Comparison of ENCODE assay signal across 1 cellular context in the genomic region with DNA sequence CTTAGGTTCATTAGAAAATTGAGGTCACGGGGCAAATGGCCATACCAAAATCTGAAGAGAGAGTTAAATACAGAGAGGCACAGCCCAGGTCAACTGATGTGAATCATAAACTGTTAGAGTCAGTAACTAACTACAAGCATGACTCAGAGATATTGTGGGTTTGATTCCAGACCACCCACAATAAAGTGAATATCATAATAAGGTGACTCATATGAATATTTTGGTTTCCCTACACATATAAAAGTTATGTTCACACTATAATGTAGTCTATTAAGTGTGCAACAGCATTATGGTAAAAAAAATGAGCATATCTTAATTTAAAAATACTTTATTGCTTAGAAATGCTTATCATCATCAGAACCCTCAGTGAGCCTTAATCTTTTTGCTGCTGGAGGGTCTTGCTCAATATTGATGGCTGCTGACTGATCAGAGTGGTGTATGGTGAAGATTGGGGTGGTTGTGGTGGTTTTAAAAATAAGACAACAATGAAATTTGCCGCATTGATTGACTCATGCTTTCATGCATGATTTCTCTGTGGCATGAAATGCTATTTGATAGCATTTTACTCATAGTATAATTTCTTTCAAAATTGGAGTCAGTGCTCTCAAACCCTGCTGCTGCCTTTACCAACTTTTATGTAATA.
TF ChIP-seq lines count a peak whose summit lies in the region.

No MANE protein-coding gene starts in this region.

TF ChIP-seq in GM12878, 131 proteins besides CTCF, POLR2A, EP300 and RAD21:
- TF ChIP-seq, protein P1, sequence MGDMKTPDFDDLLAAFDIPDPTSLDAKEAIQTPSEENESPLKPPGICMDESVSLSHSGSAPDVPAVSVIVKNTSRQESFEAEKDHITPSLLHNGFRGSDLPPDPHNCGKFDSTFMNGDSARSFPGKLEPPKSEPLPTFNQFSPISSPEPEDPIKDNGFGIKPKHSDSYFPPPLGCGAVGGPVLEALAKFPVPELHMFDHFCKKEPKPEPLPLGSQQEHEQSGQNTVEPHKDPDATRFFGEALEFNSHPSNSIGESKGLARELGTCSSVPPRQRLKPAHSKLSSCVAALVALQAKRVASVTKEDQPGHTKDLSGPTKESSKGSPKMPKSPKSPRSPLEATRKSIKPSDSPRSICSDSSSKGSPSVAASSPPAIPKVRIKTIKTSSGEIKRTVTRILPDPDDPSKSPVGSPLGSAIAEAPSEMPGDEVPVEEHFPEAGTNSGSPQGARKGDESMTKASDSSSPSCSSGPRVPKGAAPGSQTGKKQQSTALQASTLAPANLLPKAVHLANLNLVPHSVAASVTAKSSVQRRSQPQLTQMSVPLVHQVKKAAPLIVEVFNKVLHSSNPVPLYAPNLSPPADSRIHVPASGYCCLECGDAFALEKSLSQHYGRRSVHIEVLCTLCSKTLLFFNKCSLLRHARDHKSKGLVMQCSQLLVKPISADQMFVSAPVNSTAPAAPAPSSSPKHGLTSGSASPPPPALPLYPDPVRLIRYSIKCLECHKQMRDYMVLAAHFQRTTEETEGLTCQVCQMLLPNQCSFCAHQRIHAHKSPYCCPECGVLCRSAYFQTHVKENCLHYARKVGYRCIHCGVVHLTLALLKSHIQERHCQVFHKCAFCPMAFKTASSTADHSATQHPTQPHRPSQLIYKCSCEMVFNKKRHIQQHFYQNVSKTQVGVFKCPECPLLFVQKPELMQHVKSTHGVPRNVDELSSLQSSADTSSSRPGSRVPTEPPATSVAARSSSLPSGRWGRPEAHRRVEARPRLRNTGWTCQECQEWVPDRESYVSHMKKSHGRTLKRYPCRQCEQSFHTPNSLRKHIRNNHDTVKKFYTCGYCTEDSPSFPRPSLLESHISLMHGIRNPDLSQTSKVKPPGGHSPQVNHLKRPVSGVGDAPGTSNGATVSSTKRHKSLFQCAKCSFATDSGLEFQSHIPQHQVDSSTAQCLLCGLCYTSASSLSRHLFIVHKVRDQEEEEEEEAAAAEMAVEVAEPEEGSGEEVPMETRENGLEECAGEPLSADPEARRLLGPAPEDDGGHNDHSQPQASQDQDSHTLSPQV (IDR thresholded peaks at IDR 0.05), result no peak
- TF ChIP-seq IRF5 (IDR thresholded peaks at IDR 0.05; ENCODE audit: borderline replicate concordance) (no peak), ZZZ3 (IDR thresholded peaks at IDR 0.05; ENCODE audit: control insufficient read depth, insufficient read length, low read depth) (no peak), RFX5 (IDR thresholded peaks at IDR 0.05; ENCODE audit: low read depth, low read length) (no peak), IKZF2 (IDR thresholded peaks at IDR 0.05) (no peak), USF2 (IDR thresholded peaks at IDR 0.05; ENCODE audit: borderline replicate concordance, low read depth, low read length) (no peak), ESRRA (IDR thresholded peaks at IDR 0.05; ENCODE audit: low read length) (no peak), NFYA (IDR thresholded peaks at IDR 0.05; ENCODE audit: borderline replicate concordance, low read depth, low read length) (no peak), RBBP5 (conservative IDR thresholded peaks at IDR 0.05) (no peak), SRF (IDR thresholded peaks at IDR 0.05; ENCODE audit: low read depth in 2 of 2, low read length in 2 of 2) (no peak), RCOR1 (conservative IDR thresholded peaks at IDR 0.05; ENCODE audit: low read depth, low read length) (no peak), HDGF (IDR thresholded peaks at IDR 0.05) (no peak), RUNX3 (IDR thresholded peaks at IDR 0.05; ENCODE audit: low read length) (no peak)
- TF ChIP-seq, protein P2, sequence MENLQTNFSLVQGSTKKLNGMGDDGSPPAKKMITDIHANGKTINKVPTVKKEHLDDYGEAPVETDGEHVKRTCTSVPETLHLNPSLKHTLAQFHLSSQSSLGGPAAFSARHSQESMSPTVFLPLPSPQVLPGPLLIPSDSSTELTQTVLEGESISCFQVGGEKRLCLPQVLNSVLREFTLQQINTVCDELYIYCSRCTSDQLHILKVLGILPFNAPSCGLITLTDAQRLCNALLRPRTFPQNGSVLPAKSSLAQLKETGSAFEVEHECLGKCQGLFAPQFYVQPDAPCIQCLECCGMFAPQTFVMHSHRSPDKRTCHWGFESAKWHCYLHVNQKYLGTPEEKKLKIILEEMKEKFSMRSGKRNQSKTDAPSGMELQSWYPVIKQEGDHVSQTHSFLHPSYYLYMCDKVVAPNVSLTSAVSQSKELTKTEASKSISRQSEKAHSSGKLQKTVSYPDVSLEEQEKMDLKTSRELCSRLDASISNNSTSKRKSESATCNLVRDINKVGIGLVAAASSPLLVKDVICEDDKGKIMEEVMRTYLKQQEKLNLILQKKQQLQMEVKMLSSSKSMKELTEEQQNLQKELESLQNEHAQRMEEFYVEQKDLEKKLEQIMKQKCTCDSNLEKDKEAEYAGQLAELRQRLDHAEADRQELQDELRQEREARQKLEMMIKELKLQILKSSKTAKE (IDR thresholded peaks at IDR 0.05; ENCODE audit: low read depth, poor library complexity, severe bottlenecking), result no peak
